ENCODE assay signal across 8 cellular contexts in genomic region chr1:9101510-9102146, GRCh38. TPM values are rescaled to one million over a fixed set of nuclear protein-coding genes. Genes with fewer than 3 reads are reported as not detected.
DNase-seq lines count a peak whose midpoint lies in the region; ATAC-seq, FAIRE-seq and TF ChIP-seq lines count a peak whose summit lies in the region.

No MANE protein-coding gene starts in this region.

- peaks cover 14% of the 10 kb centered on the region for H3K9me3 Mint-ChIP-seq in GM23338

- H2AFZ ChIP-seq in GM23338 (no peak overlapping the region), GM12878 (ENCODE audit: control insufficient read depth, low read depth, low read length) (no peak overlapping the region)

- H3K27me3 ChIP-seq in GM23338 (ENCODE audit: insufficient read depth) (no peaks in the 10 kb centered on the region), GM12878 (replicated peaks in 1 of 2; ENCODE audit: control insufficient read depth in 2 of 2, insufficient read depth in 2 of 2, low read length in 1 of 2) (no peaks in the 10 kb centered on the region)

- H3K27ac Mint-ChIP-seq in GM23338 = no peak overlapping the region

- H3K4me3 ChIP-seq in GM23338 (no peak overlapping the region), GM12878 (no peak overlapping the region)

- peaks cover 14% of the 10 kb centered on the region for H3K36me3 Mint-ChIP-seq in GM23338 (ENCODE audit: low read depth)

- BruUV-seq in GM12878 (replicated peaks; lab: Mats Ljungman, UMichigan) = no TSS peak

- no peak overlapping the region for H3K9ac ChIP-seq in GM12878 (ENCODE audit: control insufficient read depth, insufficient read depth, low read length)

- peak; percentile 86 for TF ChIP-seq RAD21 in GM12878 (IDR thresholded peaks at IDR 0.05; ENCODE audit: insufficient read depth, low read depth, low read length)

- peaks cover 5% of the 10 kb centered on the region for H3K27me3 Mint-ChIP-seq in GM23338 (ENCODE audit: insufficient read depth, low read depth, poor library complexity)

- no peaks in the 10 kb centered on the region for H3K9me3 ChIP-seq in GM12878 (replicated peaks; ENCODE audit: control insufficient read depth, insufficient read depth, low read length)

- H3F3A ChIP-seq in GM23338 (replicated peaks; ENCODE audit: low read depth) = no peaks in the 10 kb centered on the region

- 9% methylated on average over 4 of the region's 4 CpGs for WGBS in GM12878 (ENCODE audit: insufficient coverage, insufficient replicate concordance, low lambda C conversion rate, missing lambda C conversion rate)

- FAIRE-seq in D721Med (lab: Jason Lieb, UNC) = no peak
- FAIRE-seq in GM12878 (lab: Jason Lieb, UNC) = peak; percentile 86

- peaks cover 4% of the 10 kb centered on the region; the same call in 1 of the 2 replicates for H3K4me1 ChIP-seq in GM23338 (ENCODE audit: insufficient read depth)
- no peaks in the 10 kb centered on the region for H3K4me1 ChIP-seq in GM12878 (ENCODE audit: control insufficient read depth, insufficient read depth, low read length)

- RAD21 ChIA-PET in GM12878 (lab: Charles Lee; ENCODE audit: unreplicated experiment) = interaction anchor here (0.6 to 3.4 kb wide), 25 partner anchors 8 to 227 kb away, joined by 3 to 32 read pairs (median 4); no protein-coding TSS in a partner anchor

- ATAC-seq in GM23338 = peak; percentile 98
- peak; percentile 100 for ATAC-seq in GM12878
- ATAC-seq in GM21576 (IDR thresholded peaks at IDR 0.05; ENCODE audit: unreplicated experiment) = no peak
- ATAC-seq in GM21619 (IDR thresholded peaks at IDR 0.05; ENCODE audit: unreplicated experiment) = no peak

- CTCF ChIA-PET in GM12878 (lab: Yijun Ruan, JAX) = interaction anchor here (0.6 to 6.2 kb wide), 33 partner anchors 9 to 241 kb away, joined by 3 to 126 read pairs (median 5); partner anchors contain the start of gene SLC2A7

- TF ChIP-seq CTCF in D721Med (IDR thresholded peaks at IDR 0.05; ENCODE audit: insufficient read depth, missing control alignments) (peak; percentile 59), GM23338 (conservative IDR thresholded peaks at IDR 0.05; ENCODE audit: low read depth in 2 of 2) (peak; percentile 72 to 90), GM12878 (IDR thresholded peaks at IDR 0.05 in 2 of 3, conservative IDR thresholded peaks at IDR 0.05 in 1 of 3; ENCODE audit: control insufficient read depth in 2 of 3, extremely low read depth in 1 of 3, insufficient read depth in 1 of 3, low read depth in 3 of 3, low read length in 3 of 3) (peak; percentile 78 to 90 (median 83))

- H4K20me1 ChIP-seq in GM23338 (replicated peaks; ENCODE audit: insufficient read depth) = no peaks in the 10 kb centered on the region
- H4K20me1 ChIP-seq in GM12878 (ENCODE audit: control insufficient read depth, insufficient read depth) = no peaks in the 10 kb centered on the region

- POLR2A ChIA-PET in GM12878 (lab: Charles Lee) = interaction anchor here (0.9 to 1.0 kb wide), 2 partner anchors 16 to 93 kb away, joined by 3 to 4 read pairs; no protein-coding TSS in a partner anchor

- no peaks in the 10 kb centered on the region for H3K36me3 ChIP-seq in GM23338 (ENCODE audit: insufficient read depth)
- no peaks in the 10 kb centered on the region; a peak in 1 of 4 replicates for H3K36me3 ChIP-seq in GM12878 (ENCODE audit: control insufficient read depth in 2 of 2, insufficient read depth in 2 of 2, low read length in 1 of 2)

- TF ChIP-seq EP300 in GM12878 (IDR thresholded peaks at IDR 0.05; ENCODE audit: borderline replicate concordance in 1 of 2, control insufficient read depth in 1 of 2, low read depth in 2 of 2, low read length in 2 of 2) = no peak

- H3K9me2 ChIP-seq in GM23338 (ENCODE audit: insufficient read depth) = no peaks in the 10 kb centered on the region

- H3K27ac ChIP-seq in GM23338 (ENCODE audit: low read depth) = no peak overlapping the region
- H3K27ac ChIP-seq in GM12878 (ENCODE audit: control insufficient read depth, insufficient read depth) = no peak overlapping the region

- intact Hi-C loops in GM12878 (cut with micrococcal nuclease; ENCODE audit: unreplicated experiment) = loop anchor here (1.0 kb wide), 2 partner anchors 91 to 183 kb away; no protein-coding TSS in a partner anchor

- in situ Hi-C loops in GM12878 (cut with MboI) = loop anchor here (5.0 to 10.0 kb wide), 2 partner anchors 94 to 187 kb away; no protein-coding TSS in a partner anchor

- no peak overlapping the region for H3K4me3 Mint-ChIP-seq in GM23338

- peaks cover 6% of the 10 kb centered on the region; the same call in 2 of the 3 replicates for H3K4me1 Mint-ChIP-seq in GM23338

- TF ChIP-seq POLR2A in GM12878 (IDR thresholded peaks at IDR 0.05; ENCODE audit: low read depth, low read length) = no peak

- DNase-seq in D721Med (ENCODE audit: insufficient read length, low spot score) (peak; percentile 27), GM23338 (ENCODE audit: low spot score) (peak; percentile 86), NCI-H510A treated with DMSO at 0.1 percent for 48 hours (lab: John Stamatoyannopoulos, UW) (peak; percentile 99), GM12878 (ENCODE audit: low read depth, low spot score) (no peak), islet precursor cell (peak; percentile 77), superior temporal gyrus (ENCODE audit: extremely low spot score) (peak; percentile 60)

- H3K79me2 ChIP-seq in GM23338 (replicated peaks; ENCODE audit: insufficient read depth) (no peaks in the 10 kb centered on the region), GM12878 (ENCODE audit: control insufficient read depth, insufficient read depth, low read length) (no peaks in the 10 kb centered on the region)

- H3K4me2 ChIP-seq in GM23338 = no peak overlapping the region
- no peak overlapping the region for H3K4me2 ChIP-seq in GM12878 (ENCODE audit: control insufficient read depth, insufficient read depth)

- SMC1A ChIA-PET in GM12878 (lab: Charles Lee; ENCODE audit: uncharacterized antibody, unreplicated experiment) = interaction anchor here (0.8 to 3.4 kb wide), 24 partner anchors 9 to 186 kb away, joined by 3 to 38 read pairs (median 4); partner anchors contain the start of gene SLC2A5

TF ChIP-seq in GM23338, 12 proteins besides CTCF, POLR2A, EP300 and RAD21 (continues in another document):
- TF ChIP-seq POLR2AphosphoS5 (IDR thresholded peaks at IDR 0.05; ENCODE audit: low read depth) = no peak
- TF ChIP-seq ZNF114 (CRISPR knock-in tag; IDR thresholded peaks at IDR 0.05) = no peak

TF ChIP-seq in GM12878, 131 proteins besides CTCF, POLR2A, EP300 and RAD21 (continues in another document):
- TF ChIP-seq ATF3 (IDR thresholded peaks at IDR 0.05; ENCODE audit: borderline replicate concordance, extremely low read depth, low read depth, low read length) (no peak), DPF2 (IDR thresholded peaks at IDR 0.05) (no peak), KAT2A (conservative IDR thresholded peaks at IDR 0.05; ENCODE audit: control insufficient read depth, low read depth, low read length) (no peak), NBN (IDR thresholded peaks at IDR 0.05) (no peak), ZNF622 (IDR thresholded peaks at IDR 0.05) (no peak), YY1 (IDR thresholded peaks at IDR 0.05; ENCODE audit: low read depth, low read length) (peak; percentile 87), HDGF (IDR thresholded peaks at IDR 0.05) (no peak)

RNA-seq across cellular contexts. Expression of gene GPR157, which starts 27.3 kb away (rescaled TPM):
- total RNA-seq in GM23338 (2014; rRNA removed; shearing (Covaris generic)) = 3.9 and 4.2 TPM in 2 replicates
- polyA plus RNA-seq in GM23338 (2016; fragmentation: Nextera tagmentation; extraction: Ambion mirVana) (0.81 and 0.85 TPM in 2 replicates), GM12878 (2011; rRNA removed) (1.3 and 3.7 TPM in 2 replicates), GM12878 (2014; fragmentation: Illumina TruSeq; extraction: Trizol) (2.5 and 2.8 TPM in 2 replicates), GM12878 (2014; fragmentation: Nextera tagmentation; extraction: Ambion mirVana) (1 to 10 TPM in 1 of 2 experiments, under 1 TPM in 1; 0.66 to 1.1 TPM), GM12878 (2014; rRNA removed) (2.6 and 3.2 TPM in 2 replicates), GM12878 (2016; fragmentation: Nextera tagmentation; extraction: Ambion mirVana) (1 to 10 TPM in 1 of 2 experiments, under 1 TPM in 1; 0.86 to 2.9 TPM)
- 22.6 and 27.6 TPM in 2 replicates for total RNA-seq in GM12878 (2013; cell fraction: nucleolus; rRNA removed)
- total RNA-seq in GM12878 (2014; rRNA removed) (4.7 and 15.9 TPM in 2 replicates), GM12878 (2014; rRNA removed; fragmentation: Illumina TruSeq; extraction: Trizol) (2.8 and 5.0 TPM in 2 replicates), GM12878 (2021) (10.1 and 12.2 TPM in 2 replicates)
- 1.5 TPM for polyA plus RNA-seq in GM12878 (2011; ENCODE audit: low read depth)
- polyA plus RNA-seq in GM12878 (2011; cell fraction: cytosol; rRNA removed) = 1.8 and 2.0 TPM in 2 replicates
- 1.9 and 2.3 TPM in 2 replicates for polyA plus RNA-seq in GM12878 (2011; cell fraction: nucleus; rRNA removed)
- 11.4 and 13.6 TPM in 2 replicates for polyA plus RNA-seq in GM12878 (2012)
- 2.6 and 8.1 TPM in 2 replicates for polyA minus RNA-seq in GM12878 (2011; rRNA and poly(A)+ RNA removed)
- 1.2 and 1.8 TPM in 2 replicates for polyA minus RNA-seq in GM12878 (2011; cell fraction: cytosol; rRNA and poly(A)+ RNA removed)
- 0.85 and 3.2 TPM in 2 replicates for polyA minus RNA-seq in GM12878 (2011; cell fraction: nucleus; rRNA and poly(A)+ RNA removed)

RNA-seq across cellular contexts. Expression of gene SLC2A5, which starts 32.2 kb away (rescaled TPM):
- total RNA-seq in GM23338 (2014; rRNA removed; shearing (Covaris generic)) = 0.03 TPM in 1 of 2 replicates, not detected in the other
- polyA plus RNA-seq in GM23338 (2016; fragmentation: Nextera tagmentation; extraction: Ambion mirVana) (not detected in 2 replicates), GM12878 (2011; rRNA removed) (60.0 and 76.6 TPM in 2 replicates), GM12878 (2014; fragmentation: Illumina TruSeq; extraction: Trizol) (28.7 and 37.7 TPM in 2 replicates), GM12878 (2014; fragmentation: Nextera tagmentation; extraction: Ambion mirVana) (1 to 10 TPM; 4.5 to 5.2 TPM), GM12878 (2014; rRNA removed) (24.7 and 27.4 TPM in 2 replicates), GM12878 (2016; fragmentation: Nextera tagmentation; extraction: Ambion mirVana) (10 to 100 TPM; 19.9 to 23.5 TPM)
- total RNA-seq in GM12878 (2013; cell fraction: nucleolus; rRNA removed) = 209 and 221 TPM in 2 replicates
- total RNA-seq in GM12878 (2014; rRNA removed) (20.1 and 24.2 TPM in 2 replicates), GM12878 (2014; rRNA removed; fragmentation: Illumina TruSeq; extraction: Trizol) (10.6 and 12.3 TPM in 2 replicates), GM12878 (2021) (30.9 and 32.3 TPM in 2 replicates)
- 47.3 TPM for polyA plus RNA-seq in GM12878 (2011; ENCODE audit: low read depth)
- polyA plus RNA-seq in GM12878 (2011; cell fraction: cytosol; rRNA removed) = 47.9 and 67.2 TPM in 2 replicates
- polyA plus RNA-seq in GM12878 (2011; cell fraction: nucleus; rRNA removed) = 282 and 381 TPM in 2 replicates
- 32.5 and 62.6 TPM in 2 replicates for polyA plus RNA-seq in GM12878 (2012)
- polyA minus RNA-seq in GM12878 (2011; rRNA and poly(A)+ RNA removed) = 81.5 and 87.0 TPM in 2 replicates
- 26.9 and 29.1 TPM in 2 replicates for polyA minus RNA-seq in GM12878 (2011; cell fraction: cytosol; rRNA and poly(A)+ RNA removed)
- 43.3 and 45.3 TPM in 2 replicates for polyA minus RNA-seq in GM12878 (2011; cell fraction: nucleus; rRNA and poly(A)+ RNA removed)

Comparison
In these comparisons a context has a peak if more than half of its experiments do, and no peak if none do; other contexts are left out.
1. ATAC-seq: peak in GM23338 (single experiment) and GM12878 (single experiment); none in GM21576 (single experiment) and GM21619 (single experiment).
2. RNA of gene SLC2A5, which starts 32.2 kb away (total RNA-seq): 10.6 to 221 TPM in GM12878; 0.03 TPM in GM23338; every median in the first group is over 10 times any median in the second.
3. Peak in every context shown above with its lines, with median percentiles within 50 percentile points of each other: CTCF ChIP-seq.